ENCODE assay signal across 8 cellular contexts in the genomic region with DNA sequence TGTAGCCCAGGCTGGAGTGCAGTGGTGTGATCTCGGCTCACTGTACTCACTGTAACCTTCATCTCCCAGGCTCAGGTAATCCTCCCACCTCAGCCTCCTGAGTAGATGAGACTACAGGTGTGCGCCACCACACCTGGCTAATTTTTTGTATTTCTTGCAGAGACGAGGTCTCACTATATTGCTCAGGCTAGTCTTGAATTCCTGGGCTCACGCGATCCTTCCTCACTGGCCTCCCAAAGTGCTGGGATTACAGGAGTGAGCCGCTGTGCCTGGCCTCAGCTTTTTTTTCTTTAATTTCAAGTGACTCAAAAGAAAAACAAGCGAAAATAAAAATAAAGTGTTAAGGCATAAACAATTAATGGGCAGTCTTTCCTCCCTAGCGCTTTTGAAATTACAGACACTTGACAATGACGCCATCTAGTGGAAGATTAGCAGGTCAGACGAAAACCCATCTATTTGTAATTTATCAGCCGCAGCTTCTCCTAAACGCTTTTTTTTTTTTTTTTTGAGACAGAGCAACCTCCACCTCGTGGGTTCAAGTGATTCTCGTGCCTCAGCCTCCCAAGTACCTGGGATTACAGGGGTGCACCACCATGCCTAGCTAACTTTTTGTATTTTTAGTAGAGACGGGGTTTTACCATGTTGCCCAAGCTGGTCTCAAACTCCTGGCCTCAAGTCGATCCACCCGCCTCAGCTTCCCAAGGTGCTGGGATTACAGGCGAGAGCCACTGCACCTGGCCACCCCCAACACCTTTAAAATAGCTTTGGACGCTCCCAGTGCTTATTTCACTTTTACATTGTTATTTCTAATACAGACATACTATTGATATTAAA. TPM values are rescaled to one million over a fixed set of nuclear protein-coding genes. Genes with fewer than 3 reads are reported as not detected.
A peak's percentile ranks its signal among the peaks of the same experiment; 100 is the strongest.
DNase-seq lines count a peak whose midpoint lies in the region; ATAC-seq and TF ChIP-seq lines count a peak whose summit lies in the region.

No MANE protein-coding gene starts in this region.

- H4K20me1 ChIP-seq in hepatocyte (ENCODE audit: insufficient read depth, poor library complexity, severe bottlenecking) = no peaks in the 10 kb centered on the region

- H3K4me3 Mint-ChIP-seq in CD14-positive monocyte = no peak overlapping the region

- H3K27ac Mint-ChIP-seq in CD14-positive monocyte = peak overlapping the region in 2 of 7 donors; percentile 19 to 73

- no peaks in the 10 kb centered on the region for H3K36me3 ChIP-seq in hepatocyte (replicated peaks; ENCODE audit: insufficient read depth, low read depth)

- H3K36me3 Mint-ChIP-seq in CD14-positive monocyte = no peaks in the 10 kb centered on the region

- intact Hi-C loops in CD14-positive monocyte (cut with micrococcal nuclease) = loop anchor here (1.0 to 5.0 kb wide), 4 partner anchors 36 to 111 kb away; no protein-coding TSS in a partner anchor

- WGBS in hepatocyte (ENCODE audit: low lambda C conversion rate, missing lambda C conversion rate) = 42% methylated on average over 19 of the region's 19 CpGs

- in situ Hi-C loops in astrocyte of the cerebellum (cut with HindIII; ENCODE audit: low sequenced_read_pairs) = no loop called here

- no peaks in the 10 kb centered on the region for H3K9me3 Mint-ChIP-seq in CD14-positive monocyte

- peaks cover 0 to 4% (median 0%) of the 10 kb centered on the region in 3 donors for H3K27me3 Mint-ChIP-seq in CD14-positive monocyte (ENCODE audit: low read depth in 3 of 3)

- H3K27ac ChIP-seq in hepatocyte = no peak overlapping the region

- DNase-seq in CD14-positive monocyte (ENCODE audit: low spot score) = no peak
- DNase-seq in HCEC 1CT = peak; percentile 76
- peak; percentile 46 to 67 for DNase-seq in NCI-H524 (lab: John Stamatoyannopoulos, UW)
- DNase-seq in astrocyte of the cerebellum (ENCODE audit: low read depth) = peak; percentile 51
- DNase-seq in hepatocyte (ENCODE audit: low spot score) = peak; percentile 77
- peak; percentile 29 for DNase-seq in smooth muscle cell of the brain vasculature (ENCODE audit: low read depth, low spot score)
- no peak for DNase-seq in activated CD4-positive, CD25-positive, alpha-beta regulatory T cell (lab: John Stamatoyannopoulos, UW)

- no peak overlapping the region for H3K4me3 ChIP-seq in astrocyte of the cerebellum (ENCODE audit: low read depth, low read length)
- H3K4me3 ChIP-seq in hepatocyte = no peak overlapping the region

- no peaks in the 10 kb centered on the region for H3K27me3 ChIP-seq in hepatocyte

- no peak for ATAC-seq in GM19035 (IDR thresholded peaks at IDR 0.05; ENCODE audit: unreplicated experiment)

- no peaks in the 10 kb centered on the region for H3K9me2 ChIP-seq in hepatocyte (replicated peaks; ENCODE audit: insufficient read depth)

- H3K4me1 Mint-ChIP-seq in CD14-positive monocyte = peaks cover 6% of the 10 kb centered on the region

- no peaks in the 10 kb centered on the region for H3K79me2 ChIP-seq in hepatocyte

- no peaks in the 10 kb centered on the region for H3K4me1 ChIP-seq in hepatocyte (ENCODE audit: insufficient read depth)

- no peak overlapping the region for H3K4me2 ChIP-seq in hepatocyte

- TF ChIP-seq CTCF in CD14-positive monocyte (IDR thresholded peaks at IDR 0.05) (peak; percentile 78), astrocyte of the cerebellum (IDR thresholded peaks at IDR 0.05; ENCODE audit: low read depth, low read length, missing control alignments) (peak; percentile 64), hepatocyte (IDR thresholded peaks at IDR 0.05; ENCODE audit: poor library complexity) (peak; percentile 81)

- no peaks in the 10 kb centered on the region for H3K9me3 ChIP-seq in hepatocyte (ENCODE audit: low read depth)

- no peak overlapping the region for H2AFZ ChIP-seq in hepatocyte

RNA-seq across cellular contexts. Expression of gene PECAM1, which starts 28.1 kb away (rescaled TPM):
- polyA plus RNA-seq in CD14-positive monocyte (100 to 1,000 TPM; 205 to 342 TPM), hepatocyte (1.7 and 2.3 TPM in 2 replicates)
- 2.8 and 8.2 TPM in 2 replicates for total RNA-seq in hepatocyte

RNA-seq across cellular contexts. Expression of gene MILR1, which starts 30.2 kb away (rescaled TPM):
- polyA plus RNA-seq in CD14-positive monocyte (10 to 100 TPM; 72.0 to 95.2 TPM), hepatocyte (0.47 and 0.62 TPM in 2 replicates)
- 0.47 TPM in 1 of 2 replicates, not detected in the other for total RNA-seq in hepatocyte

Comparison
In these comparisons a context has a peak if more than half of its experiments do, and no peak if none do; other contexts are left out.
1. DNase-seq: peak in HCEC 1CT (single experiment), NCI-H524 (2 of 2), astrocyte of the cerebellum (single experiment), hepatocyte (single experiment) and smooth muscle cell of the brain vasculature (single experiment); none in CD14-positive monocyte (single experiment) and activated CD4-positive, CD25-positive, alpha-beta regulatory T cell (0 of 4).
2. RNA of gene PECAM1, which starts 28.1 kb away (polyA plus RNA-seq): 205 to 342 TPM in CD14-positive monocyte; 1.7 to 2.3 TPM in hepatocyte; every median in the first group is over 10 times any median in the second.
3. RNA of gene MILR1, which starts 30.2 kb away (polyA plus RNA-seq): 72.0 to 95.2 TPM in CD14-positive monocyte; 0.47 to 0.62 TPM in hepatocyte; every median in the first group is over 10 times any median in the second.
4. Peak in every context shown above with its lines, with median percentiles within 50 percentile points of each other: CTCF ChIP-seq.